Comparison of ENCODE assay signal across 21 cellular contexts in the genomic region with DNA sequence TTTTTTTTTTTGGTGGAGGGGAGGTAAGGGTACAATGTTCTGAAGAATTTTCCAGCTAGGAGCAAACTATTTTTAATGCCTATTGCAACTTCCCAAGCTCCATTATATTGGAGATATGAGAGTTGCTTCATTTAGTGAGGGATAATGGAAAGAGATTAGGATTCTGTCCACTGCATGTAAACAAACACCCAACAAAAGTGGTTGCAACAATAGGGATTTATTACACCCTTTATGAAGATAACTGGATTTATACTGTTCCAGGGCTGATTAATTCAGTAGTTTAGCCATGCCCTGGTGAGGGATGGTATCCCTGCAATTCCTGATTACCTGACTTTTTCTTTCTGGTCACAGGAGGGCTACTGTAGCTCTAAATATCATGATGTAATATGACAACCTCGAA. TPM values are rescaled to one million over a fixed set of nuclear protein-coding genes. Genes with fewer than 3 reads are reported as not detected.
"Had no signal": no experiment of that assay in that cellular context is flagged by ENCODE, and none has a peak within 500 bp of the region (broad histone marks: within the 10 kb centered on the region; RNA-seq: fewer than 3 reads in every experiment).

No MANE protein-coding gene starts in this region.

- H3K36me3 ChIP-seq: SJCRH30 had no signal

- H3K9ac ChIP-seq: KMS-11 had no signal

- H3K27me3 ChIP-seq: SJCRH30 had no signal

- DNase-seq: Kasumi-1, MM.1S, NCI-H1092 treated with DMSO at 0.1 percent for 48 hours, NCI-H1417, NCI-H1436 treated with DMSO at 0.1 percent for 48 hours, NCI-H1694, NCI-H187 treated with DMSO at 0.1 percent for 48 hours, NCI-H2029 treated with DMSO at 0.1 percent for 48 hours, NCI-H2171, NCI-H226, NCI-H446, NCI-H510A treated with DMSO at 0.1 percent for 48 hours, NCI-H526, SHP77 treated with DMSO at 0.1 percent for 48 hours, SJCRH30 had no signal

- H3K4me1 ChIP-seq: SJCRH30 had no signal

- H3K27me3 Mint-ChIP-seq: IgD-negative memory B cell had no signal

- H3K9me3 Mint-ChIP-seq: IgD-negative memory B cell had no signal

- H3K4me2 ChIP-seq: KMS-11 had no signal

- H3K9me3 ChIP-seq: SJCRH30 had no signal

- H3K4me3 ChIP-seq: K562, SJCRH30 had no signal

- H3K36me3 Mint-ChIP-seq: IgD-negative memory B cell had no signal

- H3K27ac ChIP-seq: HL-60, KMS-11, SJCRH30 had no signal

- H3K27ac Mint-ChIP-seq: IgD-negative memory B cell had no signal

- ATAC-seq: K562, Right ventricle myocardium inferior, SK-N-SH treated with all-trans-retinoic acid at 6 μM for 48 hours had no signal

RNA-seq across cellular contexts. Expression of a gene that starts 40.5 kb away (rescaled TPM):
- polyA plus RNA-seq: K562 had no signal
